ENCODE assay signal across 8 cellular contexts in genomic region chr14:73758392-73759182, GRCh38. TPM values are rescaled to one million over a fixed set of nuclear protein-coding genes. Genes with fewer than 3 reads are reported as not detected.
DNase-seq lines count a peak whose midpoint lies in the region; ATAC-seq and TF ChIP-seq lines count a peak whose summit lies in the region.

No MANE protein-coding gene starts in this region.

- DNase-seq in DND-41 (peak; percentile 83), Kasumi-1 (lab: John Stamatoyannopoulos, UW) (peak; percentile 89 to 90), SIG-M5 (lab: John Stamatoyannopoulos, UW) (peak; percentile 61), activated gamma-delta T cell (lab: John Stamatoyannopoulos, UW) (peak; percentile 72), occipital lobe (lab: John Stamatoyannopoulos, UW) (peak; percentile 59), upper lobe of right lung (peak; percentile 88)

- H3K36me3 ChIP-seq in DND-41 (ENCODE audit: insufficient read depth, low read length): no peaks in the 10 kb centered on the region; the same call in 1 of the 2 replicates
- no peaks in the 10 kb centered on the region for H3K36me3 ChIP-seq in gastroesophageal sphincter
- no peaks in the 10 kb centered on the region for H3K36me3 ChIP-seq in upper lobe of right lung

- peak in 1 of 2 donors; percentile 21 for TF ChIP-seq POLR2A in gastroesophageal sphincter (IDR thresholded peaks at IDR 0.05)

- peaks cover 85% of the 10 kb centered on the region for H3K79me2 ChIP-seq in DND-41 (ENCODE audit: insufficient read depth, low read length)

- 0% methylated on average over 7 of the region's 49 CpGs; no CpG with 5 or more reads in 1 of the 2 donors for WGBS in gastroesophageal sphincter (ENCODE audit: low coverage in 1 of 2), 2 donors

- H3K4me3 ChIP-seq in DND-41 (ENCODE audit: low read depth in 1 of 2, low read length in 2 of 2) (peak overlapping the region; percentile 73 to 93; a peak in 3 of 4 replicates), gastroesophageal sphincter (peak overlapping the region; percentile 77 to 96), upper lobe of right lung (peak overlapping the region; percentile 66)

- H3K9ac ChIP-seq in DND-41 (ENCODE audit: low read depth, low read length): peak overlapping the region; percentile 85

- peak overlapping the region; percentile 89 for H2AFZ ChIP-seq in DND-41 (ENCODE audit: low read depth, low read length)

- peak overlapping the region; percentile 95 for H3K4me2 ChIP-seq in DND-41 (ENCODE audit: insufficient read depth, low read length)

- intact Hi-C loops in upper lobe of right lung (cut with DNase I): no loop called here

- TF ChIP-seq CTCF in DND-41 (IDR thresholded peaks at IDR 0.05; ENCODE audit: borderline replicate concordance, extremely low read depth, low read length, poor library complexity, severe bottlenecking) (peak; percentile 90), gastroesophageal sphincter (IDR thresholded peaks at IDR 0.05) (peak in 3 of 4 experiments; percentile 46 to 77 (median 59)), upper lobe of right lung (IDR thresholded peaks at IDR 0.05) (peak; percentile 61)

- H3K27ac ChIP-seq in DND-41 (ENCODE audit: low read length): peak overlapping the region; percentile 81
- H3K27ac ChIP-seq in gastroesophageal sphincter: peak overlapping the region; percentile 97 to 100 (median 98)
- H3K27ac ChIP-seq in upper lobe of right lung: peak overlapping the region; percentile 98

- no peak for TF ChIP-seq EP300 in gastroesophageal sphincter (IDR thresholded peaks at IDR 0.05)

- peak; percentile 53 for ATAC-seq in DND-41 (ENCODE audit: insufficient read depth, low read depth)
- no peak for ATAC-seq in gastroesophageal sphincter
- ATAC-seq in upper lobe of right lung: peak; percentile 10
- no peak for ATAC-seq in GM21447 (IDR thresholded peaks at IDR 0.05; ENCODE audit: unreplicated experiment)

- H3K9me3 ChIP-seq in DND-41 (ENCODE audit: insufficient read depth, low read length, severe bottlenecking) (no peaks in the 10 kb centered on the region), gastroesophageal sphincter (no peaks in the 10 kb centered on the region), upper lobe of right lung (no peaks in the 10 kb centered on the region)

- H3K27me3 ChIP-seq in DND-41 (ENCODE audit: insufficient read depth, low read length, poor library complexity) (no peaks in the 10 kb centered on the region), gastroesophageal sphincter (no peaks in the 10 kb centered on the region), upper lobe of right lung (no peaks in the 10 kb centered on the region)

- H4K20me1 ChIP-seq in DND-41 (ENCODE audit: insufficient read depth, low read length): peaks cover 82% of the 10 kb centered on the region

- H3K4me1 ChIP-seq in DND-41 (ENCODE audit: insufficient read depth, low read length) (peaks cover 67% of the 10 kb centered on the region), gastroesophageal sphincter (peaks cover 38 to 89% (median 73%) of the 10 kb centered on the region in 3 donors), upper lobe of right lung (peaks cover 83% of the 10 kb centered on the region)

RNA-seq across cellular contexts. Expression of gene PNMA1, which starts 44.4 kb away (rescaled TPM):
- total RNA-seq in gastroesophageal sphincter (10 to 100 TPM; 41.7 to 95.2 (median 47.6) TPM), occipital lobe (76.1 TPM), upper lobe of right lung (22.0 TPM)

Comparison
In these comparisons a context has a peak if more than half of its experiments do, and no peak if none do; other contexts are left out.
1. ATAC-seq: peak in DND-41 (single experiment) and upper lobe of right lung (single experiment); none in gastroesophageal sphincter (single experiment) and GM21447 (single experiment).
2. Peak in every context shown above with its lines, with median percentiles within 50 percentile points of each other: DNase-seq, H3K27ac ChIP-seq, H3K4me3 ChIP-seq and CTCF ChIP-seq.